In genomic region chr21:26191609-26192008, GRCh38 we compare ENCODE assay signal across 28 cellular contexts.
"Had no signal": no experiment of that assay in that cellular context is flagged by ENCODE, and none has a peak within 500 bp of the region (broad histone marks: within the 10 kb centered on the region; RNA-seq: fewer than 3 reads in every experiment).

No MANE protein-coding gene starts in this region.

- H3K36me3 ChIP-seq: stomach, suprapubic skin, thoracic aorta, thyroid gland, tibial artery, tibial nerve, transverse colon, upper lobe of left lung, upper lobe of right lung, uterus, vagina had no signal

- H3K27ac ChIP-seq: stomach, suprapubic skin, testis, thoracic aorta, thyroid gland, tibial artery, tibial nerve, transverse colon, upper lobe of left lung, upper lobe of right lung, uterus, vagina had no signal

- H3K4me1 ChIP-seq: stomach, suprapubic skin, thyroid gland, tibial artery, transverse colon, upper lobe of left lung, upper lobe of right lung, uterus, vagina had no signal

- ATAC-seq: stimulated activated effector memory CD8-positive, alpha-beta T cell treated with anti-CD3 and anti-CD28 coated beads, Interleukin-12 subunit alpha, Interleukin-12 subunit beta, amount 100 ng/mL, for 72 hours; stimulated activated memory B cell treated with anti-CD40 and anti-IgM and Interleukin-4, amounts not matched to agents 10 μg/mL and 1 μg/mL and 100 μg/mL, for 72 hours; stimulated activated naive B cell treated with anti-CD40 and anti-IgM and Interleukin-4, amounts not matched to agents 10 μg/mL and 1 μg/mL and 100 μg/mL, for 72 hours; stimulated activated naive CD8-positive, alpha-beta T cell treated with anti-CD3 and anti-CD28 coated beads, Interleukin-15, amount 100 ng/mL, for 72 hours; stimulated activated naive CD8-positive, alpha-beta T cell treated with anti-CD3 and anti-CD28 coated beads, Interleukin-15, Interleukin-2, amounts not matched to agents 100 U/mL and 50 U/mL, for 24 hours; upper lobe of right lung had no signal

- H3K4me3 ChIP-seq: stomach, suprapubic skin, testis, thoracic aorta, thyroid gland, tibial artery, tibial nerve, transverse colon, upper lobe of left lung, upper lobe of right lung, uterus, vagina had no signal

- H3K36me3 Mint-ChIP-seq: stimulated activated effector memory CD8-positive, alpha-beta T cell treated with anti-CD3 and anti-CD28 coated beads, Interleukin-12 subunit alpha, Interleukin-12 subunit beta, amount 100 ng/mL, for 72 hours; stimulated activated memory B cell treated with anti-CD40 and anti-IgM and Interleukin-4, amounts not matched to agents 10 μg/mL and 1 μg/mL and 100 μg/mL, for 72 hours; stimulated activated naive B cell treated with anti-CD40 and anti-IgM and Interleukin-4, amounts not matched to agents 10 μg/mL and 1 μg/mL and 100 μg/mL, for 72 hours; type B pancreatic cell had no signal

- H3K4me1 Mint-ChIP-seq: stimulated activated effector memory CD8-positive, alpha-beta T cell treated with anti-CD3 and anti-CD28 coated beads, Interleukin-12 subunit alpha, Interleukin-12 subunit beta, amount 100 ng/mL, for 72 hours; stimulated activated memory B cell treated with anti-CD40 and anti-IgM and Interleukin-4, amounts not matched to agents 10 μg/mL and 1 μg/mL and 100 μg/mL, for 72 hours; stimulated activated naive B cell treated with anti-CD40 and anti-IgM and Interleukin-4, amounts not matched to agents 10 μg/mL and 1 μg/mL and 100 μg/mL, for 72 hours; stimulated activated naive CD8-positive, alpha-beta T cell treated with anti-CD3 and anti-CD28 coated beads, Interleukin-15, amount 100 ng/mL, for 72 hours had no signal

- H3K27me3 Mint-ChIP-seq: stimulated activated memory B cell treated with anti-CD40 and anti-IgM and Interleukin-4, amounts not matched to agents 10 μg/mL and 1 μg/mL and 100 μg/mL, for 72 hours; stimulated activated naive B cell treated with anti-CD40 and anti-IgM and Interleukin-4, amounts not matched to agents 10 μg/mL and 1 μg/mL and 100 μg/mL, for 72 hours; stimulated activated naive CD8-positive, alpha-beta T cell treated with anti-CD3 and anti-CD28 coated beads, Interleukin-15, amount 100 ng/mL, for 72 hours; stimulated activated naive CD8-positive, alpha-beta T cell treated with anti-CD3 and anti-CD28 coated beads, Interleukin-15, Interleukin-2, amounts not matched to agents 100 ng/mL and 50 ng/mL, for 24 hours; type B pancreatic cell had no signal

- H3K9me3 ChIP-seq: stomach, suprapubic skin, testis, thoracic aorta, thyroid gland, tibial artery, tibial nerve, transverse colon, upper lobe of left lung, upper lobe of right lung, uterus, vagina had no signal

- H3K9me3 Mint-ChIP-seq: stimulated activated effector memory CD8-positive, alpha-beta T cell treated with anti-CD3 and anti-CD28 coated beads, Interleukin-12 subunit alpha, Interleukin-12 subunit beta, amount 100 ng/mL, for 72 hours; stimulated activated memory B cell treated with anti-CD40 and anti-IgM and Interleukin-4, amounts not matched to agents 10 μg/mL and 1 μg/mL and 100 μg/mL, for 72 hours; stimulated activated naive CD8-positive, alpha-beta T cell treated with anti-CD3 and anti-CD28 coated beads, Interleukin-15, amount 100 ng/mL, for 72 hours; stimulated activated naive CD8-positive, alpha-beta T cell treated with anti-CD3 and anti-CD28 coated beads, Interleukin-15, Interleukin-2, amounts not matched to agents 100 ng/mL and 50 ng/mL, for 24 hours had no signal

- H3K4me3 Mint-ChIP-seq: stimulated activated effector memory CD8-positive, alpha-beta T cell treated with anti-CD3 and anti-CD28 coated beads, Interleukin-12 subunit alpha, Interleukin-12 subunit beta, amount 100 ng/mL, for 72 hours; stimulated activated memory B cell treated with anti-CD40 and anti-IgM and Interleukin-4, amounts not matched to agents 10 μg/mL and 1 μg/mL and 100 μg/mL, for 72 hours; stimulated activated naive B cell treated with anti-CD40 and anti-IgM and Interleukin-4, amounts not matched to agents 10 μg/mL and 1 μg/mL and 100 μg/mL, for 72 hours; stimulated activated naive CD8-positive, alpha-beta T cell treated with anti-CD3 and anti-CD28 coated beads, Interleukin-15, amount 100 ng/mL, for 72 hours; stimulated activated naive CD8-positive, alpha-beta T cell treated with anti-CD3 and anti-CD28 coated beads, Interleukin-15, Interleukin-2, amounts not matched to agents 100 ng/mL and 50 ng/mL, for 24 hours; type B pancreatic cell had no signal

- DNase-seq: stimulated activated CD4-positive, alpha-beta T cell treated with anti-CD3 and anti-CD28 coated beads, Interleukin-2, amount 100 ng/mL, for 48 hours; stimulated activated CD4-positive, alpha-beta T cell treated with anti-CD3 and anti-CD28 coated beads, Interleukin-4, amount 100 ng/mL, for 1 hour; stimulated activated CD4-positive, alpha-beta T cell treated with anti-CD3 and anti-CD28 coated beads, Interleukin-4, amount 100 ng/mL, for 24 hours; stimulated activated CD4-positive, alpha-beta T cell treated with anti-CD3 and anti-CD28 coated beads, Interleukin-4, amount 100 ng/mL, for 4 hours; stimulated activated CD8-positive, alpha-beta memory T cell treated with anti-CD3 and anti-CD28 coated beads, Interleukin-4, amount 100 ng/mL, for 48 hours; stimulated activated naive B cell treated with anti-CD40 and anti-IgM and Interleukin-4, amounts not matched to agents 10 μg/mL and 1 μg/mL and 100 μg/mL, for 72 hours; stimulated activated naive CD4-positive, alpha-beta T cell; stimulated activated naive CD4-positive, alpha-beta T cell treated with Interleukin-2 at 50 U/mL for 16 hours; stimulated activated naive CD8-positive, alpha-beta T cell treated with anti-CD3 and anti-CD28 coated beads, Interleukin-15, amount 100 ng/mL, for 72 hours; stimulated activated naive CD8-positive, alpha-beta T cell treated with anti-CD3 and anti-CD28 coated beads, Interleukin-15, Interleukin-2, amounts not matched to agents 100 U/mL and 50 U/mL, for 24 hours; stomach; substantia nigra; testis; thyroid gland; tibial artery; transverse colon; trophoblast cell; upper lobe of left lung; upper lobe of right lung; uterus had no signal

- H3K27ac Mint-ChIP-seq: stimulated activated effector memory CD8-positive, alpha-beta T cell treated with anti-CD3 and anti-CD28 coated beads, Interleukin-12 subunit alpha, Interleukin-12 subunit beta, amount 100 ng/mL, for 72 hours; stimulated activated memory B cell treated with anti-CD40 and anti-IgM and Interleukin-4, amounts not matched to agents 10 μg/mL and 1 μg/mL and 100 μg/mL, for 72 hours; stimulated activated naive B cell treated with anti-CD40 and anti-IgM and Interleukin-4, amounts not matched to agents 10 μg/mL and 1 μg/mL and 100 μg/mL, for 72 hours; stimulated activated naive CD8-positive, alpha-beta T cell treated with anti-CD3 and anti-CD28 coated beads, Interleukin-15, amount 100 ng/mL, for 72 hours; stimulated activated naive CD8-positive, alpha-beta T cell treated with anti-CD3 and anti-CD28 coated beads, Interleukin-15, Interleukin-2, amounts not matched to agents 100 ng/mL and 50 ng/mL, for 24 hours; type B pancreatic cell had no signal
